23 cellular contexts compared by ENCODE assay signal in genomic region chr1:26006710-26007109, GRCh38. TPM values are rescaled to one million over a fixed set of nuclear protein-coding genes. Genes with fewer than 3 reads are reported as not detected.
DNase-seq lines count a peak whose midpoint lies in the region; ATAC-seq, FAIRE-seq and TF ChIP-seq lines count a peak whose summit lies in the region.
"Had no signal": no experiment of that assay in that cellular context is flagged by ENCODE, and none has a peak within 500 bp of the region (broad histone marks: within the 10 kb centered on the region; RNA-seq: fewer than 3 reads in every experiment).

No MANE protein-coding gene starts in this region.

- H3K4me1 Mint-ChIP-seq in neural progenitor cell = peaks cover 14% of the 10 kb centered on the region
- H3K4me1 Mint-ChIP-seq in stimulated activated naive B cell treated with anti-CD40 and anti-IgM and Interleukin-4, amounts not matched to agents 10 μg/mL and 1 μg/mL and 100 μg/mL, for 72 hours = peaks cover 2 to 8% of the 10 kb centered on the region in 2 donors

- H3F3A ChIP-seq in neural progenitor cell (ENCODE audit: low read depth) = no peaks in the 10 kb centered on the region

- H3K4me2 ChIP-seq in H1 (ENCODE audit: insufficient read depth in 1 of 2, low read depth in 2 of 2, low read length in 2 of 2) = no peak overlapping the region
- H3K4me2 ChIP-seq in neural progenitor cell = no peak overlapping the region

- H3K9me3 ChIP-seq in HEK293 (ENCODE audit: control insufficient read depth, insufficient read depth, low read depth, low read length) = no peaks in the 10 kb centered on the region
- no peaks in the 10 kb centered on the region for H3K9me3 ChIP-seq in H1 (ENCODE audit: insufficient read depth in 2 of 2, low read depth in 1 of 2, low read length in 1 of 2)
- no peaks in the 10 kb centered on the region for H3K9me3 ChIP-seq in neural progenitor cell (ENCODE audit: low read depth)

- FAIRE-seq in H1 (lab: Jason Lieb, UNC) (no peak), GM12891 (lab: Jason Lieb, UNC) (no peak)
- FAIRE-seq: A204.1, GM19239, H54, HTR-8/SVneo had no signal

- no peaks in the 10 kb centered on the region for H4K20me1 ChIP-seq in H1 (replicated peaks in 1 of 2; ENCODE audit: control insufficient read depth in 1 of 2, insufficient read depth in 2 of 2, low read length in 2 of 2)
- H4K20me1 ChIP-seq in neural progenitor cell (ENCODE audit: low read depth) = no peaks in the 10 kb centered on the region

- H4K5ac ChIP-seq in H1 (ENCODE audit: insufficient read length, low read depth, low read length) = no peak overlapping the region

- no peak overlapping the region for H2BK120ac ChIP-seq in H1 (replicated peaks; ENCODE audit: low read depth, low read length)

- H2BK5ac ChIP-seq in H1 (ENCODE audit: low read depth, low read length) = no peak overlapping the region

- H3K4me3 Mint-ChIP-seq in neural progenitor cell = no peak overlapping the region
- H3K4me3 Mint-ChIP-seq in stimulated activated naive B cell treated with anti-CD40 and anti-IgM and Interleukin-4, amounts not matched to agents 10 μg/mL and 1 μg/mL and 100 μg/mL, for 72 hours = no peak overlapping the region
- H3K4me3 Mint-ChIP-seq: CD4-positive, alpha-beta T cell had no signal

- H3K23me2 ChIP-seq in H1 (ENCODE audit: low read depth, low read length) = no peaks in the 10 kb centered on the region

- no peak overlapping the region for H3K23ac ChIP-seq in H1 (ENCODE audit: insufficient read length)

- H4K91ac ChIP-seq in H1 (replicated peaks; ENCODE audit: insufficient read length, low read length) = no peak overlapping the region

- H3K27me3 Mint-ChIP-seq in neural progenitor cell (ENCODE audit: insufficient read depth, low read depth) = peaks cover 16% of the 10 kb centered on the region
- H3K27me3 Mint-ChIP-seq in stimulated activated naive B cell treated with anti-CD40 and anti-IgM and Interleukin-4, amounts not matched to agents 10 μg/mL and 1 μg/mL and 100 μg/mL, for 72 hours = peaks cover 5 to 9% of the 10 kb centered on the region in 2 donors

- POLR2A ChIA-PET in HEK293 (lab: Yijun Ruan, JAX) (no interaction called here), H1 (lab: Charles Lee; ENCODE audit: partially characterized antibody) (interaction anchor here (1.0 kb wide), 1 partner anchor 9 kb away, joined by 3 read pairs; the partner anchor contains the start of gene PAFAH2)

- no peak for TF ChIP-seq RAD21 in H1 (IDR thresholded peaks at IDR 0.05 in 1 of 2, conservative IDR thresholded peaks at IDR 0.05 in 1 of 2; ENCODE audit: low read depth in 2 of 2, low read length in 2 of 2)

- TF ChIP-seq CTCF in HEK293 (tag by site-specific recombination; IDR thresholded peaks at IDR 0.05) = no peak
- no peak for TF ChIP-seq CTCF in H1 (IDR thresholded peaks at IDR 0.05; ENCODE audit: control extremely low read depth in 1 of 3, insufficient read depth in 1 of 3, low read depth in 1 of 3, low read length in 3 of 3)
- no peak for TF ChIP-seq CTCF in neural progenitor cell (IDR thresholded peaks at IDR 0.05)

- ATAC-seq in stimulated activated naive B cell treated with anti-CD40 and anti-IgM and Interleukin-4, amounts not matched to agents 10 μg/mL and 1 μg/mL and 100 μg/mL, for 72 hours (replicated peaks) = no peak
- ATAC-seq in GM18517 (IDR thresholded peaks at IDR 0.05; ENCODE audit: unreplicated experiment) = no peak
- ATAC-seq: HCT116 had no signal

- H3K9ac ChIP-seq in H1 (replicated peaks in 1 of 4; ENCODE audit: extremely low read depth in 1 of 4, low read depth in 3 of 4, low read length in 3 of 4) (no peak overlapping the region), neural progenitor cell (no peak overlapping the region)

- H2BK20ac ChIP-seq in H1 (ENCODE audit: low read length) = no peak overlapping the region

- no peaks in the 10 kb centered on the region for H3K36me3 Mint-ChIP-seq in neural progenitor cell
- H3K36me3 Mint-ChIP-seq in stimulated activated naive B cell treated with anti-CD40 and anti-IgM and Interleukin-4, amounts not matched to agents 10 μg/mL and 1 μg/mL and 100 μg/mL, for 72 hours = no peaks in the 10 kb centered on the region

- TF ChIP-seq EP300 in H1 (IDR thresholded peaks at IDR 0.05; ENCODE audit: borderline replicate concordance in 1 of 2, low read depth in 2 of 2, low read length in 2 of 2) = no peak

- H2AK5ac ChIP-seq in H1 (ENCODE audit: low read depth, low read length) = no peak overlapping the region; the same call in 1 of the 2 replicates

- H3K4me1 ChIP-seq in HEK293 (ENCODE audit: control insufficient read depth, insufficient read depth, low read length) = no peaks in the 10 kb centered on the region
- H3K4me1 ChIP-seq in H1 (replicated peaks in 1 of 4; ENCODE audit: control insufficient read depth in 3 of 4, insufficient read depth in 4 of 4, low read length in 3 of 4) = peaks cover 0 to 5% (median 3%) of the 10 kb centered on the region in 4 experiments; a peak in 6 of 7 replicates
- H3K4me1 ChIP-seq in neural progenitor cell = no peaks in the 10 kb centered on the region

- H3K9me3 Mint-ChIP-seq in neural progenitor cell = no peaks in the 10 kb centered on the region
- no peaks in the 10 kb centered on the region for H3K9me3 Mint-ChIP-seq in stimulated activated naive B cell treated with anti-CD40 and anti-IgM and Interleukin-4, amounts not matched to agents 10 μg/mL and 1 μg/mL and 100 μg/mL, for 72 hours
- H3K9me3 Mint-ChIP-seq: CD4-positive, alpha-beta T cell had no signal

- H3K27ac ChIP-seq in HEK293 (ENCODE audit: extremely low read depth, low read depth, low read length) (no peak overlapping the region), H1 (ENCODE audit: low read depth, low read length) (no peak overlapping the region), neural progenitor cell (no peak overlapping the region)
- H3K27ac ChIP-seq: C4-2B had no signal

- no peak overlapping the region for H3K14ac ChIP-seq in H1 (ENCODE audit: insufficient read length)

- H3K27ac Mint-ChIP-seq in neural progenitor cell = peak overlapping the region; percentile 48
- H3K27ac Mint-ChIP-seq in stimulated activated naive B cell treated with anti-CD40 and anti-IgM and Interleukin-4, amounts not matched to agents 10 μg/mL and 1 μg/mL and 100 μg/mL, for 72 hours = peak overlapping the region; percentile 0
- H3K27ac Mint-ChIP-seq: CD4-positive, alpha-beta T cell had no signal

- peak overlapping the region; percentile 40; the same call in 1 of the 2 replicates for H2AFZ ChIP-seq in H1 (ENCODE audit: low read length)
- no peak overlapping the region for H2AFZ ChIP-seq in neural progenitor cell (replicated peaks)

- H3K36me3 ChIP-seq in HEK293 (ENCODE audit: control insufficient read depth in 2 of 2, insufficient read depth in 1 of 2, low read length in 2 of 2) (no peaks in the 10 kb centered on the region), H1 (ENCODE audit: control insufficient read depth in 2 of 4, insufficient read depth in 4 of 4, low read length in 3 of 4) (no peaks in the 10 kb centered on the region), neural progenitor cell (no peaks in the 10 kb centered on the region)

- no peak overlapping the region for H3K4me3 ChIP-seq in HEK293 (ENCODE audit: low read depth, low read length)
- H3K4me3 ChIP-seq in H1 (ENCODE audit: extremely low read depth in 1 of 4, insufficient read depth in 2 of 4, low read depth in 3 of 4, low read length in 4 of 4) = no peak overlapping the region
- H3K4me3 ChIP-seq in neural progenitor cell = no peak overlapping the region

- no peaks in the 10 kb centered on the region for H3K79me1 ChIP-seq in H1 (ENCODE audit: low read depth, low read length)

- no peak overlapping the region for H4K8ac ChIP-seq in H1 (ENCODE audit: extremely low read depth, insufficient read depth, low read length)

- WGBS in H1 (ENCODE audit: extremely low coverage in 1 of 2, insufficient coverage in 1 of 2, insufficient read length in 1 of 2, insufficient replicate concordance in 2 of 2, low coverage in 1 of 2, low lambda C conversion rate in 2 of 2, missing lambda C conversion rate in 1 of 2), 2 experiments = 95% methylated on average over 16 of the region's 16 CpGs; no CpG with 5 or more reads in 1 of the 2 experiments

- no peak for TF ChIP-seq POLR2A in H1 (IDR thresholded peaks at IDR 0.05; ENCODE audit: control extremely low read depth in 1 of 2, low read depth in 2 of 2, low read length in 2 of 2)
- TF ChIP-seq POLR2A in GM12891 (IDR thresholded peaks at IDR 0.05; ENCODE audit: low read depth, low read length) = no peak

- H3K79me2 ChIP-seq in H1 (ENCODE audit: control insufficient read depth in 1 of 2, insufficient read depth in 2 of 2, low read length in 2 of 2) (no peaks in the 10 kb centered on the region), neural progenitor cell (ENCODE audit: low read depth) (no peaks in the 10 kb centered on the region)

- no peak overlapping the region for H3K4ac ChIP-seq in H1 (replicated peaks; ENCODE audit: insufficient read length, low read depth, low read length)

- H2BK12ac ChIP-seq in H1 (ENCODE audit: low read depth, low read length) = 0 out of 2 replicates have a peak overlapping the region, but pooled peaks have one; percentile 50

- H3K56ac ChIP-seq in H1 (replicated peaks; ENCODE audit: insufficient read length, low read depth, low read length) = no peak overlapping the region

- DNase-seq in H1 (ENCODE audit: low read depth in 1 of 2, low spot score in 2 of 2) = no peak
- DNase-seq in neural progenitor cell (ENCODE audit: low spot score) = no peak
- DNase-seq in stimulated activated naive B cell treated with anti-CD40 and anti-IgM and Interleukin-4, amounts not matched to agents 10 μg/mL and 1 μg/mL and 100 μg/mL, for 72 hours = no peak
- DNase-seq in central memory CD4-positive, alpha-beta T cell = no peak
- DNase-seq in GM12891 (ENCODE audit: insufficient read length, low spot score) = no peak
- DNase-seq: ACHN; AML-193; CD4-positive, alpha-beta T cell; DMS153; DMS79; GDM1; IMR-90; KBM-7 had no signal

- CTCF ChIA-PET in HEK293 (lab: Yijun Ruan, JAX) = interaction anchor here (0.5 kb wide), 1 partner anchor 579 kb away, joined by 10 read pairs; no protein-coding TSS in a partner anchor
- CTCF ChIA-PET in H1 (lab: Charles Lee; ENCODE audit: partially characterized antibody) = interaction anchor here (1.3 to 5.8 kb wide), 2 partner anchors 9 to 110 kb away, joined by 5 to 66 read pairs; partner anchors contain the start of gene PAFAH2

- no peak overlapping the region for H3K18ac ChIP-seq in H1 (ENCODE audit: extremely low read depth, low read length)

- H3K27me3 ChIP-seq in H1 (replicated peaks in 1 of 4; ENCODE audit: control insufficient read depth in 3 of 4, extremely low read depth in 1 of 4, insufficient read depth in 3 of 4, low read length in 3 of 4) = no peaks in the 10 kb centered on the region
- no peaks in the 10 kb centered on the region for H3K27me3 ChIP-seq in neural progenitor cell

- no peak overlapping the region for H2BK15ac ChIP-seq in H1 (ENCODE audit: low read length)

RNA-seq across cellular contexts. Expression of gene PAFAH2, which starts 8.8 kb away (rescaled TPM):
- total RNA-seq in H1 (2021; fragmentation: NEBNext Ultra II Directional; extraction: Animal tissue kit (Norgen Biotek cat#: 25700)) = 7.6 and 9.3 TPM in 2 replicates
- 7.7 and 15.6 TPM in 2 replicates for polyA plus RNA-seq in H1 (2011; rRNA removed)
- polyA plus RNA-seq in H1 (2011; cell fraction: cytosol; rRNA removed) = 11.2 TPM
- 7.6 TPM for polyA plus RNA-seq in H1 (2011; cell fraction: nucleus; rRNA removed)
- polyA plus RNA-seq in H1 (2012, experiment 1 of 2) = 7.8 to 9.2 TPM (median 8.0 TPM) in 4 replicates
- polyA plus RNA-seq in H1 (2012, experiment 2 of 2) = 5.3 TPM
- 4.8 TPM for polyA plus RNA-seq in H1 (2013, experiment 1 of 2)
- 4.5 TPM for polyA plus RNA-seq in H1 (2013, experiment 2 of 2)
- polyA minus RNA-seq in H1 (2011; rRNA and poly(A)+ RNA removed) = 12.3 TPM in 2 replicates
- 7.9 TPM for polyA minus RNA-seq in H1 (2011; cell fraction: cytosol; rRNA and poly(A)+ RNA removed)
- 4.5 TPM for polyA minus RNA-seq in H1 (2011; cell fraction: nucleus; rRNA and poly(A)+ RNA removed)
- total RNA-seq in neural progenitor cell (ENCODE audit: low replicate concordance) = 16.6 and 18.2 TPM in 2 replicates
- 3.2 TPM for polyA plus RNA-seq in GM12891 (2012; ENCODE audit: low read depth, missing spikeins)

RNA-seq across cellular contexts. Expression of gene EXTL1, which starts 14.9 kb away (rescaled TPM):
- 1.2 and 1.3 TPM in 2 replicates for total RNA-seq in H1 (2021; fragmentation: NEBNext Ultra II Directional; extraction: Animal tissue kit (Norgen Biotek cat#: 25700))
- 0.89 and 2.0 TPM in 2 replicates for polyA plus RNA-seq in H1 (2011; rRNA removed)
- polyA plus RNA-seq in H1 (2011; cell fraction: cytosol; rRNA removed) = 1.2 TPM
- polyA plus RNA-seq in H1 (2011; cell fraction: nucleus; rRNA removed) = 3.4 TPM
- 0.34 to 0.88 TPM (median 0.71 TPM) in 4 replicates for polyA plus RNA-seq in H1 (2012, experiment 1 of 2)
- polyA plus RNA-seq in H1 (2012, experiment 2 of 2) = 0.60 TPM
- 0.41 TPM for polyA plus RNA-seq in H1 (2013, experiment 1 of 2)
- polyA plus RNA-seq in H1 (2013, experiment 2 of 2) = 0.33 TPM
- 2.3 and 2.8 TPM in 2 replicates for polyA minus RNA-seq in H1 (2011; rRNA and poly(A)+ RNA removed)
- not detected for polyA minus RNA-seq in H1 (2011; cell fraction: cytosol; rRNA and poly(A)+ RNA removed)
- polyA minus RNA-seq in H1 (2011; cell fraction: nucleus; rRNA and poly(A)+ RNA removed) = 6.6 TPM
- 0.95 and 2.1 TPM in 2 replicates for total RNA-seq in neural progenitor cell (ENCODE audit: low replicate concordance)
- not detected for polyA plus RNA-seq in GM12891 (2012; ENCODE audit: low read depth, missing spikeins)
- total RNA-seq: CD4-positive, alpha-beta T cell had no signal

RNA-seq across cellular contexts. Expression of gene SLC30A2, which starts 39.2 kb away (rescaled TPM):
- 0.19 TPM in 1 of 2 replicates, not detected in the other for total RNA-seq in H1 (2021; fragmentation: NEBNext Ultra II Directional; extraction: Animal tissue kit (Norgen Biotek cat#: 25700))
- polyA plus RNA-seq in H1 (2011; rRNA removed) = 0.76 and 0.78 TPM in 2 replicates
- 0.58 TPM for polyA plus RNA-seq in H1 (2011; cell fraction: cytosol; rRNA removed)
- 0.57 TPM for polyA plus RNA-seq in H1 (2011; cell fraction: nucleus; rRNA removed)
- polyA plus RNA-seq in H1 (2012, experiment 1 of 2) = 0.07 to 0.81 TPM (median 0.43 TPM) in 4 replicates
- not detected for polyA plus RNA-seq in H1 (2012, experiment 2 of 2)
- polyA plus RNA-seq in H1 (2013, experiment 1 of 2) = 0.06 TPM
- polyA plus RNA-seq in H1 (2013, experiment 2 of 2) = 0.09 TPM
- polyA minus RNA-seq in H1 (2011; rRNA and poly(A)+ RNA removed) = 0.88 TPM in 2 replicates
- polyA minus RNA-seq in H1 (2011; cell fraction: cytosol; rRNA and poly(A)+ RNA removed) = not detected
- 0.20 TPM for polyA minus RNA-seq in H1 (2011; cell fraction: nucleus; rRNA and poly(A)+ RNA removed)
- not detected in 2 replicates for total RNA-seq in neural progenitor cell (ENCODE audit: low replicate concordance)
- not detected for polyA plus RNA-seq in GM12891 (2012; ENCODE audit: low read depth, missing spikeins)
- total RNA-seq: CD4-positive, alpha-beta T cell; Daoy; IMR-90 had no signal
- polyA plus RNA-seq: BJ, IMR-90 had no signal
